In genomic region chr10:33818343-33818742, GRCh38 we compare ENCODE assay signal across 28 cellular contexts.
"Had no signal": no experiment of that assay in that cellular context is flagged by ENCODE, and none has a peak within 500 bp of the region (broad histone marks: within the 10 kb centered on the region; RNA-seq: fewer than 3 reads in every experiment).

No MANE protein-coding gene starts in this region.

- H3K36me3 Mint-ChIP-seq: activated CD4-positive, alpha-beta memory T cell treated with anti-CD3 and anti-CD28 coated beads for 36 hours; activated naive CD4-positive, alpha-beta T cell treated with anti-CD3 and anti-CD28 coated beads, Interleukin-2, amount 50 U/mL, for 72 hours; immature natural killer cell; memory B cell; naive thymus-derived CD8-positive, alpha-beta T cell had no signal

- H3K27me3 Mint-ChIP-seq: activated CD4-positive, alpha-beta memory T cell treated with anti-CD3 and anti-CD28 coated beads for 36 hours; memory B cell; stimulated activated naive CD8-positive, alpha-beta T cell treated with anti-CD3 and anti-CD28 coated beads, Interleukin-15, amount 100 ng/mL, for 72 hours had no signal

- H3K27ac Mint-ChIP-seq: activated CD4-positive, alpha-beta memory T cell treated with anti-CD3 and anti-CD28 coated beads for 36 hours; activated naive CD4-positive, alpha-beta T cell treated with anti-CD3 and anti-CD28 coated beads, Interleukin-2, amount 50 U/mL, for 72 hours; activated T-helper 1 cell treated with anti-CD3 and anti-CD28 coated beads, Interleukin-12 subunit alpha, Interleukin-12 subunit beta, Interleukin-2, Interleukin-4 antibody, amounts not matched to agents 30 ng/mL and 10 ng/mL and 1 ng/mL, durations not matched to agents 14 hours and 24 hours and 36 hours; dendritic cell treated with granulocyte-macrophage colony-stimulating factor and Interleukin-4, amounts not matched to agents 40 ng/mL and 50 ng/mL, for 4 days; memory B cell; naive thymus-derived CD8-positive, alpha-beta T cell; WTC11 had no signal

- H3K4me3 ChIP-seq: adrenal gland, cardiac muscle cell, gastrocnemius medialis, heart right ventricle, pancreas, right lobe of liver, thoracic aorta, upper lobe of left lung had no signal

- ATAC-seq: activated naive CD4-positive, alpha-beta T cell treated with anti-CD3 and anti-CD28 coated beads, Interleukin-2, amount 50 U/mL, for 72 hours; esophagus mucosa; gastrocnemius medialis; heart right ventricle; left ventricle myocardium superior; naive thymus-derived CD8-positive, alpha-beta T cell; pancreas; stimulated activated naive CD8-positive, alpha-beta T cell treated with anti-CD3 and anti-CD28 coated beads, Interleukin-15, amount 100 ng/mL, for 72 hours; WTC11 had no signal

- H3K4me1 Mint-ChIP-seq: memory B cell; stimulated activated naive CD8-positive, alpha-beta T cell treated with anti-CD3 and anti-CD28 coated beads, Interleukin-15, amount 100 ng/mL, for 72 hours had no signal

- H3K36me3 ChIP-seq: adrenal gland, cardiac muscle cell, gastrocnemius medialis, heart right ventricle, neutrophil, pancreas, right lobe of liver, thoracic aorta, upper lobe of left lung had no signal

- H3K9me3 Mint-ChIP-seq: activated CD4-positive, alpha-beta memory T cell treated with anti-CD3 and anti-CD28 coated beads for 36 hours; activated T-helper 1 cell treated with anti-CD3 and anti-CD28 coated beads, Interleukin-12 subunit alpha, Interleukin-12 subunit beta, Interleukin-2, Interleukin-4 antibody, amounts not matched to agents 30 ng/mL and 10 ng/mL and 1 ng/mL, durations not matched to agents 14 hours and 24 hours and 36 hours; immature natural killer cell had no signal

- H3K4me1 ChIP-seq: pancreas, right lobe of liver, upper lobe of left lung had no signal

- DNase-seq: activated CD4-positive, alpha-beta memory T cell treated with anti-CD3 and anti-CD28 coated beads for 36 hours; activated CD4-positive, alpha-beta T cell treated with anti-CD3 and anti-CD28 coated beads for 4 hours; activated gamma-delta T cell treated with Interleukin-2 at 50 U/mL for 16 hours; activated T-cell treated with anti-CD3 and anti-CD28 coated beads for 4 hours; adrenal gland; effector CD8-positive, alpha-beta T cell; gastrocnemius medialis; heart right ventricle; immature natural killer cell; kidney glomerular epithelial cell; left ventricle myocardium superior; naive thymus-derived CD8-positive, alpha-beta T cell; pancreas; right lobe of liver; small intestine; stimulated activated CD4-positive, alpha-beta T cell treated with anti-CD3 and anti-CD28 coated beads, Interleukin-15, amount 100 ng/mL, for 24 hours; stimulated activated CD4-positive, alpha-beta T cell treated with anti-CD3 and anti-CD28 coated beads, Interleukin-2, amount 100 ng/mL, for 48 hours; stimulated activated naive CD8-positive, alpha-beta T cell treated with anti-CD3 and anti-CD28 coated beads, Interleukin-15, amount 100 ng/mL, for 72 hours; upper lobe of left lung had no signal

- H3K4me3 Mint-ChIP-seq: activated CD4-positive, alpha-beta memory T cell treated with anti-CD3 and anti-CD28 coated beads for 36 hours; activated T-helper 1 cell treated with anti-CD3 and anti-CD28 coated beads, Interleukin-12 subunit alpha, Interleukin-12 subunit beta, Interleukin-2, Interleukin-4 antibody, amounts not matched to agents 30 ng/mL and 10 ng/mL and 1 ng/mL, durations not matched to agents 14 hours and 24 hours and 36 hours; dendritic cell treated with granulocyte-macrophage colony-stimulating factor and Interleukin-4, amounts not matched to agents 40 ng/mL and 50 ng/mL, for 4 days; memory B cell; naive thymus-derived CD8-positive, alpha-beta T cell; stimulated activated naive CD8-positive, alpha-beta T cell treated with anti-CD3 and anti-CD28 coated beads, Interleukin-15, amount 100 ng/mL, for 72 hours; WTC11 had no signal

- H3K27ac ChIP-seq: adrenal gland, cardiac muscle cell, gastrocnemius medialis, heart right ventricle, neutrophil, pancreas, right lobe of liver, thoracic aorta, upper lobe of left lung had no signal

- H3K27me3 ChIP-seq: adrenal gland, cardiac muscle cell, gastrocnemius medialis, heart right ventricle, neutrophil, pancreas, right lobe of liver, upper lobe of left lung had no signal

- H3K9me3 ChIP-seq: adrenal gland, gastrocnemius medialis, heart right ventricle, neutrophil, pancreas, right lobe of liver, thoracic aorta, upper lobe of left lung had no signal
